In the genomic region with DNA sequence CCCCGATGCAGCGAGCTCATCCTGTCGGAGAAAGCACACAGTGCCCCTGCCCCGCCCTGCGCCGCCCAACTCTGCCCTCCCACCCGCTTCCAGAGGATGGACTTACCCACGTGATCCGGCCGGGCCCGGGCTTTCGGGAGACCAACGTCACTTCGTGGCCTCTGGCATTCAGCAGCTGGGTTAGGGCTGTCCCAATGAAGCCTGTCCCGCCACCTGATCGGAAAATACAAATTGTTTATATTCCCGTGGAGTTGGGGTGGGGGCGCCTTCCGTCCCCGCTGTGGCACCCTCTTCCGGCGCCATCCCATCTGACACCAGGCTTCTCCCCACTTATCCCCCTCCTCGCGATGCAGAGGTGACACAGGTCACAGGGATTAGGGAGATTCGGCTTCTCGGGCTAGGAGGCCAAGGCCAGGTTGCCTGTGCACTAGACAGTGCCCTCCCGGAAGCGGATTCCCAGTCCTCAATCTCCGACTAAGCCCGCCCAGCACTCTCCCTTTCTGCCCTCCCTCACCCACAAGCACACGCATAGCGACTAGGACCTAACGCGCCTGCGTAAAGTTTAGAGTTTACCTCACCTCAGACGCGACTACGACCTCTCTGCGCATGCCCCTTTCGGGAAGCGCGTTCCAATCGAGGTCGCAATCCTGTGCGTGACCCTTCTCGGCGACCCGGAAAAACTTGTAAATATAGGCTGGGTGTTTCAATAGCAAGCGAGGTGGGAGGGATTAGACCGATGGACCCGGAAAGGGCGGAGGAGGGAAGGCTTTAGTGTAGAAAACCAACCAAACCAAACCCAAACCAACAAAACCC, we compare ENCODE assay signal across 8 cellular contexts. TPM values are rescaled to one million over a fixed set of nuclear protein-coding genes. Genes with fewer than 3 reads are reported as not detected.
A peak's percentile ranks its signal among the peaks of the same experiment; 100 is the strongest.
DNase-seq lines count a peak whose midpoint lies in the region; ATAC-seq, FAIRE-seq and TF ChIP-seq lines count a peak whose summit lies in the region.

A gene with protein sequence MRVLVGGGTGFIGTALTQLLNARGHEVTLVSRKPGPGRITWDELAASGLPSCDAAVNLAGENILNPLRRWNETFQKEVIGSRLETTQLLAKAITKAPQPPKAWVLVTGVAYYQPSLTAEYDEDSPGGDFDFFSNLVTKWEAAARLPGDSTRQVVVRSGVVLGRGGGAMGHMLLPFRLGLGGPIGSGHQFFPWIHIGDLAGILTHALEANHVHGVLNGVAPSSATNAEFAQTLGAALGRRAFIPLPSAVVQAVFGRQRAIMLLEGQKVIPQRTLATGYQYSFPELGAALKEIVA (minus strand): TSS at position 537 of the 813 bp plus-strand sequence. CDS start 7 bp downstream, at position 530.

- H3K4me1 Mint-ChIP-seq in natural killer cell treated with Interleukin-12 subunit alpha and Interleukin-12 subunit beta and Interleukin-15 and Interleukin-18, amount 100 ng/mL, for 72 hours (ENCODE audit: low read depth in 2 of 2) = peaks cover 32 to 35% of the 10 kb centered on the region in 2 donors

- peak; percentile 74 for TF ChIP-seq POLR2A in H54 (IDR thresholded peaks at IDR 0.05; ENCODE audit: low read depth, low read length)
- TF ChIP-seq POLR2A in Raji (IDR thresholded peaks at IDR 0.05; ENCODE audit: insufficient read depth, low read depth, low read length) = peak; percentile 96

- H3K9ac ChIP-seq in Loucy (ENCODE audit: low read depth, low read length, poor library complexity, severe bottlenecking) = peak within 1 kb of the TSS; percentile 96

- H3K36me3 ChIP-seq in Loucy (ENCODE audit: insufficient read depth, low read length) = peaks cover 8% of the 10 kb centered on the region; the same call in 1 of the 2 replicates

- peak within 1 kb of the TSS; percentile 85 for H3K4me3 Mint-ChIP-seq in natural killer cell treated with Interleukin-12 subunit alpha and Interleukin-12 subunit beta and Interleukin-15 and Interleukin-18, amount 100 ng/mL, for 72 hours

- H3K36me3 Mint-ChIP-seq in natural killer cell treated with Interleukin-12 subunit alpha and Interleukin-12 subunit beta and Interleukin-15 and Interleukin-18, amount 100 ng/mL, for 72 hours = peaks cover 18% of the 10 kb centered on the region

- peak within 1 kb of the TSS; percentile 80 for H2AFZ ChIP-seq in Loucy (ENCODE audit: low read length)

- no peaks in the 10 kb centered on the region for H3K27me3 ChIP-seq in Loucy (ENCODE audit: insufficient read depth, low read length, poor library complexity, severe bottlenecking)

- peak; percentile 90 for FAIRE-seq in H54 (lab: Jason Lieb, UNC)

- H3F3A ChIP-seq in Loucy (ENCODE audit: low read depth) = no peaks in the 10 kb centered on the region; the same call in 1 of the 2 replicates

- H3K9me3 ChIP-seq in Loucy (ENCODE audit: insufficient read depth, low read depth, low read length) = no peaks in the 10 kb centered on the region

- no peaks in the 10 kb centered on the region for H3K9me3 Mint-ChIP-seq in natural killer cell treated with Interleukin-12 subunit alpha and Interleukin-12 subunit beta and Interleukin-15 and Interleukin-18, amount 100 ng/mL, for 72 hours

- peak; percentile 95 to 96 for ATAC-seq in natural killer cell treated with Interleukin-12 subunit alpha and Interleukin-12 subunit beta and Interleukin-15 and Interleukin-18, amount 100 ng/mL, for 72 hours
- peak; percentile 91 for ATAC-seq in stimulated activated naive CD8-positive, alpha-beta T cell treated with anti-CD3 and anti-CD28 coated beads, Interleukin-15, Interleukin-2, amounts not matched to agents 100 U/mL and 50 U/mL, for 24 hours

- peaks cover 45% of the 10 kb centered on the region for H3K79me2 ChIP-seq in Loucy (ENCODE audit: insufficient read depth, low read length)

- peak within 1 kb of the TSS; percentile 100 for H3K4me2 ChIP-seq in Loucy (ENCODE audit: low read depth, low read length, poor library complexity, severe bottlenecking)

- TF ChIP-seq CTCF in Loucy (conservative IDR thresholded peaks at IDR 0.05; ENCODE audit: low read length) (no peak), fibroblast of pulmonary artery (IDR thresholded peaks at IDR 0.05; ENCODE audit: low read length, missing control alignments) (no peak)

- H3K4me1 ChIP-seq in Loucy (ENCODE audit: insufficient read depth, low read length, poor library complexity, severe bottlenecking) = peaks cover 42% of the 10 kb centered on the region

- no peaks in the 10 kb centered on the region for H3K9me2 ChIP-seq in Loucy (replicated peaks; ENCODE audit: low read depth, low read length)

- peak; percentile 99 for DNase-seq in ELF-1 (ENCODE audit: low read depth, low spot score)
- peak; percentile 76 for DNase-seq in H54 (ENCODE audit: insufficient read length, low spot score)
- DNase-seq in activated T-helper 9 cell treated with anti-CD3 and anti-CD28 coated beads, Interleukin-2, amount 50 U/mL, for 16 hours (ENCODE audit: low read depth) = peak; percentile 91
- DNase-seq in fibroblast of pulmonary artery (ENCODE audit: low read depth) = peak; percentile 100
- peak; percentile 98 for DNase-seq in natural killer cell treated with Interleukin-12 subunit alpha and Interleukin-12 subunit beta and Interleukin-15 and Interleukin-18, amount 100 ng/mL, for 72 hours (ENCODE audit: low spot score)
- peak; percentile 95 for DNase-seq in stimulated activated naive CD8-positive, alpha-beta T cell treated with anti-CD3 and anti-CD28 coated beads, Interleukin-15, Interleukin-2, amounts not matched to agents 100 U/mL and 50 U/mL, for 24 hours

- H3K27ac Mint-ChIP-seq in natural killer cell treated with Interleukin-12 subunit alpha and Interleukin-12 subunit beta and Interleukin-15 and Interleukin-18, amount 100 ng/mL, for 72 hours = peak within 1 kb of the TSS; percentile 98 to 100

- H3K4me3 ChIP-seq in Loucy (ENCODE audit: low read length, poor library complexity, severe bottlenecking) (peak within 1 kb of the TSS; percentile 91), fibroblast of pulmonary artery (replicated peaks; ENCODE audit: low read depth, low read length) (peak within 1 kb of the TSS; percentile 96)

- H3K27me3 Mint-ChIP-seq in natural killer cell treated with Interleukin-12 subunit alpha and Interleukin-12 subunit beta and Interleukin-15 and Interleukin-18, amount 100 ng/mL, for 72 hours = no peaks in the 10 kb centered on the region

- peaks cover 8% of the 10 kb centered on the region for H4K20me1 ChIP-seq in Loucy (ENCODE audit: insufficient read depth, low read length, poor library complexity, severe bottlenecking)

RNA-seq across cellular contexts. Expression of the gene that starts here (rescaled TPM):
- 10 to 100 TPM; 33.2 to 50.7 TPM for total RNA-seq in natural killer cell treated with Interleukin-12 subunit alpha and Interleukin-12 subunit beta and Interleukin-15 and Interleukin-18, amount 100 ng/mL, for 72 hours

Comparison
In these comparisons a context has a peak if more than half of its experiments do, and no peak if none do; other contexts are left out.
1. Peak in every context shown above with its lines: DNase-seq, ATAC-seq and H3K4me3 ChIP-seq.